Comparison of ENCODE assay signal across 2 cellular contexts in the genomic region with DNA sequence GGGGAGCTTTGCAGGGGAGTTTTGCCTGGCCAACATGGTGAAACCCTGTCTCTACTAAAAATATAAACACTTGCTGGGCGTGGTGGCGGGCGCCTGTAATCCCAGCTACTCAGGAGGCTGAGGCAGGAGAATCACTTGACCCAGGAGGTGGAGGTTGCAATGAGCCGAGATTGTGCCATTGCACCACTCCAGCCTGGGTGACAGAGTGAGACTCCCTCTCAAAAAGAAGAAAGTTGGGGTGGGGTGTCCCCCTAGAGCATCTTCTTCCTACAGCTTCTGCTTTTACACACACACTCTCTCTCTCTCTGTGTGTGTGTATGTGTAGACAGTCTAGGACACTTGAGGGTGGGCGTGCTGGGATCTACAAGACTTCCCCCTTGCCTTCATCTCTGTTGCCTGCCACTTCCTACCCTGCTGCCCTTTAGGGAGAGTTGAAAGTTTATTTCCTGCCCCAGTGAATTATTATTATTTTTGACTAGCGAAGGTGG.
TF ChIP-seq lines count a peak whose summit lies in the region.

No MANE protein-coding gene starts in this region.

TF ChIP-seq in IMR-90, 13 proteins besides CTCF, POLR2A, EP300 and RAD21:
- no peak for TF ChIP-seq BHLHE40 (IDR thresholded peaks at IDR 0.05; ENCODE audit: low read depth, low read length)
- no peak for TF ChIP-seq FOS (IDR thresholded peaks at IDR 0.05; ENCODE audit: low read depth, low read length)
- no peak for TF ChIP-seq RCOR1 (IDR thresholded peaks at IDR 0.05; ENCODE audit: insufficient replicate concordance, low read length)
- TF ChIP-seq MXI1 (IDR thresholded peaks at IDR 0.05; ENCODE audit: borderline replicate concordance, low read depth, low read length) = no peak
- TF ChIP-seq MAFK (IDR thresholded peaks at IDR 0.05; ENCODE audit: low read depth, low read length) = no peak
- TF ChIP-seq CHD1 (IDR thresholded peaks at IDR 0.05; ENCODE audit: low read depth, low read length) = no peak
- no peak for TF ChIP-seq CEBPB (IDR thresholded peaks at IDR 0.05; ENCODE audit: low read depth, low read length)
- TF ChIP-seq, protein P1, sequence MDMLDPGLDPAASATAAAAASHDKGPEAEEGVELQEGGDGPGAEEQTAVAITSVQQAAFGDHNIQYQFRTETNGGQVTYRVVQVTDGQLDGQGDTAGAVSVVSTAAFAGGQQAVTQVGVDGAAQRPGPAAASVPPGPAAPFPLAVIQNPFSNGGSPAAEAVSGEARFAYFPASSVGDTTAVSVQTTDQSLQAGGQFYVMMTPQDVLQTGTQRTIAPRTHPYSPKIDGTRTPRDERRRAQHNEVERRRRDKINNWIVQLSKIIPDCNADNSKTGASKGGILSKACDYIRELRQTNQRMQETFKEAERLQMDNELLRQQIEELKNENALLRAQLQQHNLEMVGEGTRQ (IDR thresholded peaks at IDR 0.05; ENCODE audit: low read depth, low read length) = no peak
- TF ChIP-seq, protein P2, sequence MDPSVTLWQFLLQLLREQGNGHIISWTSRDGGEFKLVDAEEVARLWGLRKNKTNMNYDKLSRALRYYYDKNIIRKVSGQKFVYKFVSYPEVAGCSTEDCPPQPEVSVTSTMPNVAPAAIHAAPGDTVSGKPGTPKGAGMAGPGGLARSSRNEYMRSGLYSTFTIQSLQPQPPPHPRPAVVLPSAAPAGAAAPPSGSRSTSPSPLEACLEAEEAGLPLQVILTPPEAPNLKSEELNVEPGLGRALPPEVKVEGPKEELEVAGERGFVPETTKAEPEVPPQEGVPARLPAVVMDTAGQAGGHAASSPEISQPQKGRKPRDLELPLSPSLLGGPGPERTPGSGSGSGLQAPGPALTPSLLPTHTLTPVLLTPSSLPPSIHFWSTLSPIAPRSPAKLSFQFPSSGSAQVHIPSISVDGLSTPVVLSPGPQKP (IDR thresholded peaks at IDR 0.05; ENCODE audit: borderline replicate concordance, low read depth, low read length) = no peak

TF ChIP-seq in K562, 482 proteins besides CTCF, POLR2A, EP300 and RAD21 (continues in another document):
- TF ChIP-seq SIN3A (IDR thresholded peaks at IDR 0.05; ENCODE audit: borderline replicate concordance in 2 of 2, control insufficient read depth in 1 of 2, low read depth in 2 of 2, low read length in 2 of 2) = 0 out of 4 replicates have a peak, but pooled peaks of 1 of the 2 experiments have one; percentile 0
- TF ChIP-seq FOSL1 (tag; conservative IDR thresholded peaks at IDR 0.05) = 0 out of 2 replicates have a peak, but pooled peaks have one; percentile 14
- TF ChIP-seq, protein P3, sequence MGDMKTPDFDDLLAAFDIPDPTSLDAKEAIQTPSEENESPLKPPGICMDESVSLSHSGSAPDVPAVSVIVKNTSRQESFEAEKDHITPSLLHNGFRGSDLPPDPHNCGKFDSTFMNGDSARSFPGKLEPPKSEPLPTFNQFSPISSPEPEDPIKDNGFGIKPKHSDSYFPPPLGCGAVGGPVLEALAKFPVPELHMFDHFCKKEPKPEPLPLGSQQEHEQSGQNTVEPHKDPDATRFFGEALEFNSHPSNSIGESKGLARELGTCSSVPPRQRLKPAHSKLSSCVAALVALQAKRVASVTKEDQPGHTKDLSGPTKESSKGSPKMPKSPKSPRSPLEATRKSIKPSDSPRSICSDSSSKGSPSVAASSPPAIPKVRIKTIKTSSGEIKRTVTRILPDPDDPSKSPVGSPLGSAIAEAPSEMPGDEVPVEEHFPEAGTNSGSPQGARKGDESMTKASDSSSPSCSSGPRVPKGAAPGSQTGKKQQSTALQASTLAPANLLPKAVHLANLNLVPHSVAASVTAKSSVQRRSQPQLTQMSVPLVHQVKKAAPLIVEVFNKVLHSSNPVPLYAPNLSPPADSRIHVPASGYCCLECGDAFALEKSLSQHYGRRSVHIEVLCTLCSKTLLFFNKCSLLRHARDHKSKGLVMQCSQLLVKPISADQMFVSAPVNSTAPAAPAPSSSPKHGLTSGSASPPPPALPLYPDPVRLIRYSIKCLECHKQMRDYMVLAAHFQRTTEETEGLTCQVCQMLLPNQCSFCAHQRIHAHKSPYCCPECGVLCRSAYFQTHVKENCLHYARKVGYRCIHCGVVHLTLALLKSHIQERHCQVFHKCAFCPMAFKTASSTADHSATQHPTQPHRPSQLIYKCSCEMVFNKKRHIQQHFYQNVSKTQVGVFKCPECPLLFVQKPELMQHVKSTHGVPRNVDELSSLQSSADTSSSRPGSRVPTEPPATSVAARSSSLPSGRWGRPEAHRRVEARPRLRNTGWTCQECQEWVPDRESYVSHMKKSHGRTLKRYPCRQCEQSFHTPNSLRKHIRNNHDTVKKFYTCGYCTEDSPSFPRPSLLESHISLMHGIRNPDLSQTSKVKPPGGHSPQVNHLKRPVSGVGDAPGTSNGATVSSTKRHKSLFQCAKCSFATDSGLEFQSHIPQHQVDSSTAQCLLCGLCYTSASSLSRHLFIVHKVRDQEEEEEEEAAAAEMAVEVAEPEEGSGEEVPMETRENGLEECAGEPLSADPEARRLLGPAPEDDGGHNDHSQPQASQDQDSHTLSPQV (IDR thresholded peaks at IDR 0.05) = peak; percentile 32; the same call in 1 of the 2 replicates
- TF ChIP-seq, protein P4, sequence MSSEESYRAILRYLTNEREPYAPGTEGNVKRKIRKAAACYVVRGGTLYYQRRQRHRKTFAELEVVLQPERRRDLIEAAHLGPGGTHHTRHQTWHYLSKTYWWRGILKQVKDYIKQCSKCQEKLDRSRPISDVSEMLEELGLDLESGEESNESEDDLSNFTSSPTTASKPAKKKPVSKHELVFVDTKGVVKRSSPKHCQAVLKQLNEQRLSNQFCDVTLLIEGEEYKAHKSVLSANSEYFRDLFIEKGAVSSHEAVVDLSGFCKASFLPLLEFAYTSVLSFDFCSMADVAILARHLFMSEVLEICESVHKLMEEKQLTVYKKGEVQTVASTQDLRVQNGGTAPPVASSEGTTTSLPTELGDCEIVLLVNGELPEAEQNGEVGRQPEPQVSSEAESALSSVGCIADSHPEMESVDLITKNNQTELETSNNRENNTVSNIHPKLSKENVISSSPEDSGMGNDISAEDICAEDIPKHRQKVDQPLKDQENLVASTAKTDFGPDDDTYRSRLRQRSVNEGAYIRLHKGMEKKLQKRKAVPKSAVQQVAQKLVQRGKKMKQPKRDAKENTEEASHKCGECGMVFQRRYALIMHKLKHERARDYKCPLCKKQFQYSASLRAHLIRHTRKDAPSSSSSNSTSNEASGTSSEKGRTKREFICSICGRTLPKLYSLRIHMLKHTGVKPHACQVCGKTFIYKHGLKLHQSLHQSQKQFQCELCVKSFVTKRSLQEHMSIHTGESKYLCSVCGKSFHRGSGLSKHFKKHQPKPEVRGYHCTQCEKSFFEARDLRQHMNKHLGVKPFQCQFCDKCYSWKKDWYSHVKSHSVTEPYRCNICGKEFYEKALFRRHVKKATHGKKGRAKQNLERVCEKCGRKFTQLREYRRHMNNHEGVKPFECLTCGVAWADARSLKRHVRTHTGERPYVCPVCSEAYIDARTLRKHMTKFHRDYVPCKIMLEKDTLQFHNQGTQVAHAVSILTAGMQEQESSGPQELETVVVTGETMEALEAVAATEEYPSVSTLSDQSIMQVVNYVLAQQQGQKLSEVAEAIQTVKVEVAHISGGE (CRISPR knock-in tag; IDR thresholded peaks at IDR 0.05) = no peak
- TF ChIP-seq, protein P5, sequence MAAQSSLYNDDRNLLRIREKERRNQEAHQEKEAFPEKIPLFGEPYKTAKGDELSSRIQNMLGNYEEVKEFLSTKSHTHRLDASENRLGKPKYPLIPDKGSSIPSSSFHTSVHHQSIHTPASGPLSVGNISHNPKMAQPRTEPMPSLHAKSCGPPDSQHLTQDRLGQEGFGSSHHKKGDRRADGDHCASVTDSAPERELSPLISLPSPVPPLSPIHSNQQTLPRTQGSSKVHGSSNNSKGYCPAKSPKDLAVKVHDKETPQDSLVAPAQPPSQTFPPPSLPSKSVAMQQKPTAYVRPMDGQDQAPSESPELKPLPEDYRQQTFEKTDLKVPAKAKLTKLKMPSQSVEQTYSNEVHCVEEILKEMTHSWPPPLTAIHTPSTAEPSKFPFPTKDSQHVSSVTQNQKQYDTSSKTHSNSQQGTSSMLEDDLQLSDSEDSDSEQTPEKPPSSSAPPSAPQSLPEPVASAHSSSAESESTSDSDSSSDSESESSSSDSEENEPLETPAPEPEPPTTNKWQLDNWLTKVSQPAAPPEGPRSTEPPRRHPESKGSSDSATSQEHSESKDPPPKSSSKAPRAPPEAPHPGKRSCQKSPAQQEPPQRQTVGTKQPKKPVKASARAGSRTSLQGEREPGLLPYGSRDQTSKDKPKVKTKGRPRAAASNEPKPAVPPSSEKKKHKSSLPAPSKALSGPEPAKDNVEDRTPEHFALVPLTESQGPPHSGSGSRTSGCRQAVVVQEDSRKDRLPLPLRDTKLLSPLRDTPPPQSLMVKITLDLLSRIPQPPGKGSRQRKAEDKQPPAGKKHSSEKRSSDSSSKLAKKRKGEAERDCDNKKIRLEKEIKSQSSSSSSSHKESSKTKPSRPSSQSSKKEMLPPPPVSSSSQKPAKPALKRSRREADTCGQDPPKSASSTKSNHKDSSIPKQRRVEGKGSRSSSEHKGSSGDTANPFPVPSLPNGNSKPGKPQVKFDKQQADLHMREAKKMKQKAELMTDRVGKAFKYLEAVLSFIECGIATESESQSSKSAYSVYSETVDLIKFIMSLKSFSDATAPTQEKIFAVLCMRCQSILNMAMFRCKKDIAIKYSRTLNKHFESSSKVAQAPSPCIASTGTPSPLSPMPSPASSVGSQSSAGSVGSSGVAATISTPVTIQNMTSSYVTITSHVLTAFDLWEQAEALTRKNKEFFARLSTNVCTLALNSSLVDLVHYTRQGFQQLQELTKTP (IDR thresholded peaks at IDR 0.05; ENCODE audit: low read depth in 1 of 2, partially characterized antibody in 2 of 2) = peak in 1 of 2 experiments; percentile 6
- TF ChIP-seq NR2C2 (CRISPR knock-in tag; IDR thresholded peaks at IDR 0.05) = no peak
- peak; percentile 20; the same call in 1 of the 2 replicates for TF ChIP-seq NR2C2 (tag; IDR thresholded peaks at IDR 0.05)
- peak; percentile 13; the same call in 1 of the 2 replicates for TF ChIP-seq SMAD4 (CRISPR knock-in tag; conservative IDR thresholded peaks at IDR 0.05)
- TF ChIP-seq, protein P6, sequence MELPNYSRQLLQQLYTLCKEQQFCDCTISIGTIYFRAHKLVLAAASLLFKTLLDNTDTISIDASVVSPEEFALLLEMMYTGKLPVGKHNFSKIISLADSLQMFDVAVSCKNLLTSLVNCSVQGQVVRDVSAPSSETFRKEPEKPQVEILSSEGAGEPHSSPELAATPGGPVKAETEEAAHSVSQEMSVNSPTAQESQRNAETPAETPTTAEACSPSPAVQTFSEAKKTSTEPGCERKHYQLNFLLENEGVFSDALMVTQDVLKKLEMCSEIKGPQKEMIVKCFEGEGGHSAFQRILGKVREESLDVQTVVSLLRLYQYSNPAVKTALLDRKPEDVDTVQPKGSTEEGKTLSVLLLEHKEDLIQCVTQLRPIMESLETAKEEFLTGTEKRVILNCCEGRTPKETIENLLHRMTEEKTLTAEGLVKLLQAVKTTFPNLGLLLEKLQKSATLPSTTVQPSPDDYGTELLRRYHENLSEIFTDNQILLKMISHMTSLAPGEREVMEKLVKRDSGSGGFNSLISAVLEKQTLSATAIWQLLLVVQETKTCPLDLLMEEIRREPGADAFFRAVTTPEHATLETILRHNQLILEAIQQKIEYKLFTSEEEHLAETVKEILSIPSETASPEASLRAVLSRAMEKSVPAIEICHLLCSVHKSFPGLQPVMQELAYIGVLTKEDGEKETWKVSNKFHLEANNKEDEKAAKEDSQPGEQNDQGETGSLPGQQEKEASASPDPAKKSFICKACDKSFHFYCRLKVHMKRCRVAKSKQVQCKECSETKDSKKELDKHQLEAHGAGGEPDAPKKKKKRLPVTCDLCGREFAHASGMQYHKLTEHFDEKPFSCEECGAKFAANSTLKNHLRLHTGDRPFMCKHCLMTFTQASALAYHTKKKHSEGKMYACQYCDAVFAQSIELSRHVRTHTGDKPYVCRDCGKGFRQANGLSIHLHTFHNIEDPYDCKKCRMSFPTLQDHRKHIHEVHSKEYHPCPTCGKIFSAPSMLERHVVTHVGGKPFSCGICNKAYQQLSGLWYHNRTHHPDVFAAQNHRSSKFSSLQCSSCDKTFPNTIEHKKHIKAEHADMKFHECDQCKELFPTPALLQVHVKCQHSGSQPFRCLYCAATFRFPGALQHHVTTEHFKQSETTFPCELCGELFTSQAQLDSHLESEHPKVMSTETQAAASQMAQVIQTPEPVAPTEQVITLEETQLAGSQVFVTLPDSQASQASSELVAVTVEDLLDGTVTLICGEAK (IDR thresholded peaks at IDR 0.05) = 0 out of 2 replicates have a peak, but pooled peaks have one; percentile 0
- TF ChIP-seq, protein P6 (CRISPR knock-in tag; IDR thresholded peaks at IDR 0.05) = no peak
- TF ChIP-seq GTF2F1 (IDR thresholded peaks at IDR 0.05; ENCODE audit: low read depth, low read length) = no peak
- TF ChIP-seq DIDO1 (tag; IDR thresholded peaks at IDR 0.05; ENCODE audit: low read depth) = no peak
- no peak for TF ChIP-seq MAFF (IDR thresholded peaks at IDR 0.05; ENCODE audit: low read length)
- peak; percentile 62; the same call in 1 of the 2 replicates for TF ChIP-seq DMBX1 (CRISPR knock-in tag; IDR thresholded peaks at IDR 0.05; ENCODE audit: borderline replicate concordance)
- TF ChIP-seq DPF2 (IDR thresholded peaks at IDR 0.05) = 0 out of 2 replicates have a peak, but pooled peaks have one; percentile 11
- TF ChIP-seq, protein P7, sequence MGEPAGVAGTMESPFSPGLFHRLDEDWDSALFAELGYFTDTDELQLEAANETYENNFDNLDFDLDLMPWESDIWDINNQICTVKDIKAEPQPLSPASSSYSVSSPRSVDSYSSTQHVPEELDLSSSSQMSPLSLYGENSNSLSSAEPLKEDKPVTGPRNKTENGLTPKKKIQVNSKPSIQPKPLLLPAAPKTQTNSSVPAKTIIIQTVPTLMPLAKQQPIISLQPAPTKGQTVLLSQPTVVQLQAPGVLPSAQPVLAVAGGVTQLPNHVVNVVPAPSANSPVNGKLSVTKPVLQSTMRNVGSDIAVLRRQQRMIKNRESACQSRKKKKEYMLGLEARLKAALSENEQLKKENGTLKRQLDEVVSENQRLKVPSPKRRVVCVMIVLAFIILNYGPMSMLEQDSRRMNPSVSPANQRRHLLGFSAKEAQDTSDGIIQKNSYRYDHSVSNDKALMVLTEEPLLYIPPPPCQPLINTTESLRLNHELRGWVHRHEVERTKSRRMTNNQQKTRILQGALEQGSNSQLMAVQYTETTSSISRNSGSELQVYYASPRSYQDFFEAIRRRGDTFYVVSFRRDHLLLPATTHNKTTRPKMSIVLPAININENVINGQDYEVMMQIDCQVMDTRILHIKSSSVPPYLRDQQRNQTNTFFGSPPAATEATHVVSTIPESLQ (CRISPR knock-in tag; IDR thresholded peaks at IDR 0.05) = no peak
